Comparison of ENCODE assay signal across 9 cellular contexts in the genomic region with DNA sequence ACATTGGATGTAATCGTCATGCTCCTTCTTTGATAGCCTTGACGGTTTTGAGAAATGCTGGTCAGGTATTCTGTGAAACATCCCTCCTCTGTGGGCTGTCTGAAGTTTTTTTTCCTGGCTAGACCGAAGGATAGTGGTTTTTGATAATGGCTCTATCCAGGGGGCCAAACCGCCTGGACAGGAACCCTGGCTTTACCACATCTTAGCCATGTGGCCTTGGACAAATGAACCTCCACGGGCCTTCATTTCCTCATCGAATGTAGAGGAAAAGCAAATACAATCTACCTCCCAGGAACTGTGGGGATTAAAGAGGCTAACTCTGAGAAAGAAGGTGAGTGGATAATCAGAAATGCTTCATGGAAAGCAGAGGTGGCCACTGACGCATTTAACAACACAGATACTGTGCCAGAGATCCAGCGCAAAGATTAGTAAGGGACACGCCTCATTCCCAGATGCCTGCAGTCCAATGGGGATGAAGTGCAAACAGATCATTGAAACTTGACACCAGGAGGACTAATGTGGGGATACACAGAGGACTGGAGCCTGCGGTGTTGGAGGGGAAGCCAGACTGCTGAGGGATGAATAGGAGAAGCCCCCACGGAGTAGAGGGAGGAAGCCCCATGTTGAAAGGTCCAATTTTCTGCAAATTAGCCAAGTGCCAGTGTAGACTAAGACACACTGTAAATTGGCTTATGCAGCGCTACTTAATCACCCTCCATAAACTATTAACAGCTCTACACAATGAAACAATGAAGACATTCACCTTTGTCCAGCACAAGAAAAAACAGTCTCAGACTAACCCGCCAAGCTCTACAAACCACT. TPM values are rescaled to one million over a fixed set of nuclear protein-coding genes. Genes with fewer than 3 reads are reported as not detected.
A peak's percentile ranks its signal among the peaks of the same experiment; 100 is the strongest.
DNase-seq lines count a peak whose midpoint lies in the region; ATAC-seq and TF ChIP-seq lines count a peak whose summit lies in the region.
"Had no signal": no experiment of that assay in that cellular context is flagged by ENCODE, and none has a peak within 500 bp of the region (broad histone marks: within the 10 kb centered on the region; RNA-seq: fewer than 3 reads in every experiment).

No MANE protein-coding gene starts in this region.

- H3K4me1 Mint-ChIP-seq in activated CD8-positive, alpha-beta T cell treated with anti-CD3 and anti-CD28 coated beads for 36 hours (ENCODE audit: low read depth) = no peaks in the 10 kb centered on the region

- intact Hi-C loops in psoas muscle (cut with DNase I) = no loop called here
- intact Hi-C loops in activated CD8-positive, alpha-beta T cell treated with anti-CD3 and anti-CD28 coated beads for 36 hours (cut with micrococcal nuclease) = no loop called here

- H3K36me3 ChIP-seq in HAP-1 (replicated peaks) (no peaks in the 10 kb centered on the region), psoas muscle (ENCODE audit: insufficient read depth in 1 of 2, low read depth in 1 of 2) (no peaks in the 10 kb centered on the region)
- H3K36me3 ChIP-seq: suprapubic skin had no signal

- 47 to 64% (median 53%) methylated on average over 13 of the region's 13 CpGs for WGBS in psoas muscle, 3 donors

- H3K27ac ChIP-seq in psoas muscle = no peak overlapping the region
- H3K27ac ChIP-seq: suprapubic skin had no signal

- in situ Hi-C loops in HAP-1 (cut with MboI; ENCODE audit: low sequenced_read_pairs) = no loop called here

- POLR2A ChIA-PET in activated CD8-positive, alpha-beta T cell treated with anti-CD3 and anti-CD28 coated beads for 36 hours (lab: Charles Lee) = no interaction called here

- CTCF ChIA-PET in activated CD8-positive, alpha-beta T cell treated with anti-CD3 and anti-CD28 coated beads for 36 hours (lab: Charles Lee) = no interaction called here

- H3K27me3 ChIP-seq in HAP-1 (ENCODE audit: low read depth) (no peaks in the 10 kb centered on the region), psoas muscle (ENCODE audit: insufficient read depth in 3 of 3, low read length in 2 of 3) (no peaks in the 10 kb centered on the region)
- H3K27me3 ChIP-seq: suprapubic skin had no signal

- H3K9me3 ChIP-seq in HAP-1 (no peaks in the 10 kb centered on the region), psoas muscle (no peaks in the 10 kb centered on the region)
- H3K9me3 ChIP-seq: suprapubic skin had no signal

- no peak overlapping the region for H3K4me3 Mint-ChIP-seq in activated CD8-positive, alpha-beta T cell treated with anti-CD3 and anti-CD28 coated beads for 36 hours

- no peaks in the 10 kb centered on the region for H3K36me3 Mint-ChIP-seq in activated CD8-positive, alpha-beta T cell treated with anti-CD3 and anti-CD28 coated beads for 36 hours (ENCODE audit: low read depth)

- H3K4me3 ChIP-seq in HAP-1 (no peak overlapping the region), epithelial cell of esophagus (ENCODE audit: low read length) (no peak overlapping the region), psoas muscle (no peak overlapping the region)
- H3K4me3 ChIP-seq: suprapubic skin had no signal

- H3K4me1 ChIP-seq in HAP-1 (peaks cover 51% of the 10 kb centered on the region), psoas muscle (peaks cover 14% of the 10 kb centered on the region)

- DNase-seq in HAP-1 (ENCODE audit: low spot score in 2 of 2) = peak; percentile 82 to 97
- DNase-seq in NCI-H748 treated with DMSO at 0.1 percent for 48 hours (lab: John Stamatoyannopoulos, UW) = peak; percentile 99
- peak; percentile 94 for DNase-seq in epithelial cell of esophagus (ENCODE audit: low read depth)
- DNase-seq in psoas muscle = no peak
- no peak for DNase-seq in activated CD8-positive, alpha-beta T cell treated with anti-CD3 and anti-CD28 coated beads for 36 hours
- no peak for DNase-seq in NOMO-1 treated with DMSO at 0.1 percent for 48 hours (lab: John Stamatoyannopoulos, UW; ENCODE audit: unreplicated experiment)
- DNase-seq in hypothalamus (lab: John Stamatoyannopoulos, UW) = no peak

- H3K27ac Mint-ChIP-seq in activated CD8-positive, alpha-beta T cell treated with anti-CD3 and anti-CD28 coated beads for 36 hours = no peak overlapping the region

- TF ChIP-seq CTCF in epithelial cell of esophagus (IDR thresholded peaks at IDR 0.05; ENCODE audit: insufficient read depth, low read depth, low read length, missing control alignments) = no peak
- no peak for TF ChIP-seq CTCF in psoas muscle (IDR thresholded peaks at IDR 0.05)
- TF ChIP-seq CTCF in activated CD8-positive, alpha-beta T cell treated with anti-CD3 and anti-CD28 coated beads for 36 hours (IDR thresholded peaks at IDR 0.05) = no peak

- H3K27me3 Mint-ChIP-seq in activated CD8-positive, alpha-beta T cell treated with anti-CD3 and anti-CD28 coated beads for 36 hours = no peaks in the 10 kb centered on the region

- ATAC-seq in psoas muscle = peak in 3 of 4 donors; percentile 30 to 80 (median 69)
- no peak for ATAC-seq in activated CD8-positive, alpha-beta T cell treated with anti-CD3 and anti-CD28 coated beads for 36 hours
- no peak for ATAC-seq in HG02588 (IDR thresholded peaks at IDR 0.05; ENCODE audit: unreplicated experiment)

- H3K9me3 Mint-ChIP-seq in activated CD8-positive, alpha-beta T cell treated with anti-CD3 and anti-CD28 coated beads for 36 hours = no peaks in the 10 kb centered on the region

RNA-seq across cellular contexts. Expression of a gene that starts 41.6 kb away (rescaled TPM):
- 10 to 100 TPM in 3 of 4 donors, 1 to 10 TPM in 1; 5.8 to 10.2 (median 10.0) TPM for total RNA-seq in psoas muscle
- 10 to 100 TPM in 1 of 3 donors, 1 to 10 TPM in 2; 1.8 to 10.9 (median 3.1) TPM for polyA plus RNA-seq in psoas muscle
- under 1 TPM in 1 of 2 experiments, not detected in 1; 0.09 TPM for total RNA-seq in activated CD8-positive, alpha-beta T cell treated with anti-CD3 and anti-CD28 coated beads for 36 hours

Comparison
In these comparisons a context has a peak if more than half of its experiments do, and no peak if none do; other contexts are left out.
1. DNase-seq: peak in HAP-1 (2 of 2), NCI-H748 treated with DMSO at 0.1 percent for 48 hours (single experiment) and epithelial cell of esophagus (single experiment); none in psoas muscle (0 of 2), activated CD8-positive, alpha-beta T cell treated with anti-CD3 and anti-CD28 coated beads for 36 hours (single experiment), NOMO-1 treated with DMSO at 0.1 percent for 48 hours (single experiment) and hypothalamus (0 of 51).
2. ATAC-seq: peak in psoas muscle (3 of 4); none in activated CD8-positive, alpha-beta T cell treated with anti-CD3 and anti-CD28 coated beads for 36 hours (single experiment) and HG02588 (single experiment).
3. RNA of a gene that starts 41.6 kb away (total RNA-seq): 5.8 to 10.2 TPM in psoas muscle; 0.09 TPM in activated CD8-positive, alpha-beta T cell treated with anti-CD3 and anti-CD28 coated beads for 36 hours; every median in the first group is over 4 times any median in the second.